16 cellular contexts compared by ENCODE assay signal in genomic region chrX:9913041-9913440, GRCh38. TPM values are rescaled to one million over a fixed set of nuclear protein-coding genes. Genes with fewer than 3 reads are reported as not detected.
DNase-seq lines count a peak whose midpoint lies in the region; FAIRE-seq and TF ChIP-seq lines count a peak whose summit lies in the region.
"Had no signal": no experiment of that assay in that cellular context is flagged by ENCODE, and none has a peak within 500 bp of the region (broad histone marks: within the 10 kb centered on the region; RNA-seq: fewer than 3 reads in every experiment).

No MANE protein-coding gene starts in this region.

- H3K27me3 ChIP-seq in astrocyte (ENCODE audit: insufficient read depth, low read length) (no peaks in the 10 kb centered on the region), esophagus squamous epithelium (no peaks in the 10 kb centered on the region)
- H3K27me3 ChIP-seq: left lung, right lobe of liver had no signal

- peaks cover 23% of the 10 kb centered on the region for H3K4me1 Mint-ChIP-seq in astrocyte (ENCODE audit: low read depth, unreplicated experiment)
- H3K4me1 Mint-ChIP-seq: activated CD4-positive, alpha-beta T cell treated with anti-CD3 and anti-CD28 coated beads for 36 hours; CD4-positive, CD25-positive, alpha-beta regulatory T cell; T-cell had no signal

- H3K36me3 ChIP-seq in astrocyte (ENCODE audit: insufficient read depth, low read length), result no peaks in the 10 kb centered on the region
- H3K36me3 ChIP-seq in esophagus squamous epithelium, result no peaks in the 10 kb centered on the region
- H3K36me3 ChIP-seq: left lung, right lobe of liver had no signal

- intact Hi-C loops in esophagus squamous epithelium (cut with DNase I), result no loop called here

- H3K4me3 ChIP-seq in astrocyte (ENCODE audit: insufficient read depth, low read depth, low read length) (peak overlapping the region; percentile 61), esophagus squamous epithelium (peak overlapping the region; percentile 14 to 51 (median 33))
- H3K4me3 ChIP-seq: left lung, right lobe of liver had no signal

- no peaks in the 10 kb centered on the region for H4K20me1 ChIP-seq in astrocyte (ENCODE audit: insufficient read depth, low read length)

- H3K9me3 ChIP-seq in astrocyte (ENCODE audit: insufficient read depth, low read depth, low read length) (no peaks in the 10 kb centered on the region), esophagus squamous epithelium (no peaks in the 10 kb centered on the region)
- H3K9me3 ChIP-seq: left lung, right lobe of liver had no signal

- peaks cover 25% of the 10 kb centered on the region for H3K79me2 ChIP-seq in astrocyte (ENCODE audit: insufficient read depth, low read length)

- peak overlapping the region; percentile 52 for H2AFZ ChIP-seq in astrocyte (ENCODE audit: low read depth, low read length)

- DNase-seq in NCI-H146 (lab: John Stamatoyannopoulos, UW) (peak; percentile 34), astrocyte (ENCODE audit: low read depth) (peak; percentile 73), esophagus squamous epithelium (lab: John Stamatoyannopoulos, UW) (no peak), superior temporal gyrus (ENCODE audit: extremely low spot score) (peak; percentile 24), SIG-M5 (lab: John Stamatoyannopoulos, UW) (no peak), HCEC 1CT (no peak), amygdala (lab: John Stamatoyannopoulos, UW) (no peak)
- DNase-seq: activated CD4-positive, alpha-beta T cell treated with anti-CD3 and anti-CD28 coated beads for 36 hours; activated T-cell treated with anti-CD3 and anti-CD28 coated beads, Interleukin-2, amount 50 U/mL, for 48 hours; CD4-positive, CD25-positive, alpha-beta regulatory T cell; left lung; naive B cell; right lobe of liver; T-cell had no signal

- WGBS in esophagus squamous epithelium, 2 donors, result 62 to 64% methylated on average over 5 to 8 of the region's 8 CpGs

- H3K4me3 Mint-ChIP-seq in astrocyte (ENCODE audit: unreplicated experiment), result no peak overlapping the region
- H3K4me3 Mint-ChIP-seq: activated CD4-positive, alpha-beta T cell treated with anti-CD3 and anti-CD28 coated beads for 36 hours; CD4-positive, CD25-positive, alpha-beta regulatory T cell; stimulated activated naive CD8-positive, alpha-beta T cell treated with anti-CD3 and anti-CD28 coated beads, Interleukin-15, Interleukin-2, amounts not matched to agents 100 ng/mL and 50 ng/mL, for 24 hours; T-cell had no signal

- H3K27me3 Mint-ChIP-seq in astrocyte (ENCODE audit: low read depth, unreplicated experiment), result no peaks in the 10 kb centered on the region

- no peaks in the 10 kb centered on the region for H3K9me3 Mint-ChIP-seq in astrocyte (ENCODE audit: unreplicated experiment)
- H3K9me3 Mint-ChIP-seq: CD4-positive, CD25-positive, alpha-beta regulatory T cell; stimulated activated naive CD8-positive, alpha-beta T cell treated with anti-CD3 and anti-CD28 coated beads, Interleukin-15, Interleukin-2, amounts not matched to agents 100 ng/mL and 50 ng/mL, for 24 hours; T-cell had no signal

- peaks cover 29% of the 10 kb centered on the region for H3K4me1 ChIP-seq in astrocyte (ENCODE audit: insufficient read depth, low read length)
- H3K4me1 ChIP-seq in esophagus squamous epithelium, result peaks cover 0 to 31% (median 4%) of the 10 kb centered on the region in 3 donors
- H3K4me1 ChIP-seq: left lung, right lobe of liver had no signal

- FAIRE-seq in astrocyte (lab: Jason Lieb, UNC), result no peak

- TF ChIP-seq POLR2A in esophagus squamous epithelium (IDR thresholded peaks at IDR 0.05), result no peak

- TF ChIP-seq CTCF in astrocyte (IDR thresholded peaks at IDR 0.05; ENCODE audit: insufficient read depth, low read depth, low read length) (no peak), esophagus squamous epithelium (IDR thresholded peaks at IDR 0.05) (no peak)

- peak overlapping the region; percentile 84 for H3K4me2 ChIP-seq in astrocyte (ENCODE audit: low read length)

- H3K36me3 Mint-ChIP-seq in astrocyte (ENCODE audit: low read depth, unreplicated experiment), result no peaks in the 10 kb centered on the region
- H3K36me3 Mint-ChIP-seq: CD4-positive, CD25-positive, alpha-beta regulatory T cell; naive B cell; T-cell had no signal

- peak overlapping the region; percentile 71 for H3K9ac ChIP-seq in astrocyte (ENCODE audit: low read length)

- H3K27ac Mint-ChIP-seq in astrocyte (ENCODE audit: unreplicated experiment), result no peak overlapping the region
- H3K27ac Mint-ChIP-seq: activated CD4-positive, alpha-beta T cell treated with anti-CD3 and anti-CD28 coated beads for 36 hours; CD4-positive, CD25-positive, alpha-beta regulatory T cell; naive B cell; stimulated activated naive CD8-positive, alpha-beta T cell treated with anti-CD3 and anti-CD28 coated beads, Interleukin-15, Interleukin-2, amounts not matched to agents 100 ng/mL and 50 ng/mL, for 24 hours; T-cell had no signal

- H3K27ac ChIP-seq in astrocyte (ENCODE audit: low read depth, low read length) (peak overlapping the region; percentile 68), esophagus squamous epithelium (peak overlapping the region in 3 of 4 donors; percentile 38 to 79 (median 64))
- H3K27ac ChIP-seq: left lung, right lobe of liver had no signal

RNA-seq across cellular contexts. Expression of gene CLDN34, which starts 54.1 kb away (rescaled TPM):
- total RNA-seq in astrocyte (0.36 TPM in 1 of 2 replicates, not detected in the other), esophagus squamous epithelium (1 to 10 TPM in 2 of 4 donors, under 1 TPM in 1, not detected in 1; 0.26 to 3.1 (median 1.7) TPM)
- total RNA-seq: activated CD4-positive, alpha-beta T cell treated with anti-CD3 and anti-CD28 coated beads for 36 hours; CD4-positive, CD25-positive, alpha-beta regulatory T cell; NCI-H460; T-cell had no signal

Comparison
In these comparisons a context has a peak if more than half of its experiments do, and no peak if none do; other contexts are left out.
1. DNase-seq: peak in NCI-H146 (single experiment), astrocyte (single experiment) and superior temporal gyrus (single experiment); none in esophagus squamous epithelium (single experiment), SIG-M5 (single experiment), HCEC 1CT (single experiment) and amygdala (0 of 56).